ENCODE assay signal across 22 cellular contexts in genomic region chr6:69162811-69163210, GRCh38.
A peak's percentile ranks its signal among the peaks of the same experiment; 100 is the strongest.
DNase-seq lines count a peak whose midpoint lies in the region; ATAC-seq, FAIRE-seq and TF ChIP-seq lines count a peak whose summit lies in the region.
"Had no signal": no experiment of that assay in that cellular context is flagged by ENCODE, and none has a peak within 500 bp of the region (broad histone marks: within the 10 kb centered on the region; RNA-seq: fewer than 3 reads in every experiment).

No MANE protein-coding gene starts in this region.

- H3K56ac ChIP-seq in H1 (replicated peaks; ENCODE audit: insufficient read length, low read depth, low read length), result no peak overlapping the region

- no peak overlapping the region for H4K8ac ChIP-seq in H1 (ENCODE audit: extremely low read depth, insufficient read depth, low read length)

- peak; percentile 37 for ATAC-seq in Right ventricle myocardium inferior
- no peak for ATAC-seq in esophagus mucosa

- no peak overlapping the region for H2BK120ac ChIP-seq in H1 (replicated peaks; ENCODE audit: low read depth, low read length)

- H3K4ac ChIP-seq in H1 (replicated peaks; ENCODE audit: insufficient read length, low read depth, low read length), result no peak overlapping the region

- no peak for TF ChIP-seq POLR2A in H1 (IDR thresholded peaks at IDR 0.05; ENCODE audit: control extremely low read depth in 1 of 2, low read depth in 2 of 2, low read length in 2 of 2)

- H3K27ac ChIP-seq in left ventricle myocardium inferior (replicated peaks) (no peak overlapping the region), H1 (ENCODE audit: low read depth, low read length) (no peak overlapping the region)
- H3K27ac ChIP-seq: KMS-11, SJSA1 had no signal

- no peak overlapping the region for H2BK20ac ChIP-seq in H1 (ENCODE audit: low read length)

- H3K9me3 ChIP-seq in left ventricle myocardium inferior (replicated peaks) (peaks cover 8% of the 10 kb centered on the region), H1 (ENCODE audit: insufficient read depth in 2 of 2, low read depth in 1 of 2, low read length in 1 of 2) (no peaks in the 10 kb centered on the region)
- H3K9me3 ChIP-seq: SJSA1 had no signal

- no peak overlapping the region for H3K9ac ChIP-seq in H1 (replicated peaks in 1 of 4; ENCODE audit: extremely low read depth in 1 of 4, low read depth in 3 of 4, low read length in 3 of 4)
- H3K9ac ChIP-seq: KMS-11 had no signal

- no peaks in the 10 kb centered on the region for H3K23me2 ChIP-seq in H1 (ENCODE audit: low read depth, low read length)

- no peak overlapping the region for H4K91ac ChIP-seq in H1 (replicated peaks; ENCODE audit: insufficient read length, low read length)

- H3K4me2 ChIP-seq in H1 (ENCODE audit: insufficient read depth in 1 of 2, low read depth in 2 of 2, low read length in 2 of 2), result no peak overlapping the region

- 0 out of 2 replicates have a peak overlapping the region, but pooled peaks have one; percentile 55 for H2AFZ ChIP-seq in H1 (ENCODE audit: low read length)

- POLR2A ChIA-PET in H1 (lab: Charles Lee; ENCODE audit: partially characterized antibody), result no interaction called here

- no peak for TF ChIP-seq RAD21 in H1 (IDR thresholded peaks at IDR 0.05 in 1 of 2, conservative IDR thresholded peaks at IDR 0.05 in 1 of 2; ENCODE audit: low read depth in 2 of 2, low read length in 2 of 2)

- H3K36me3 ChIP-seq in left ventricle myocardium inferior, result no peaks in the 10 kb centered on the region
- no peaks in the 10 kb centered on the region for H3K36me3 ChIP-seq in H1 (ENCODE audit: control insufficient read depth in 2 of 4, insufficient read depth in 4 of 4, low read length in 3 of 4)
- H3K36me3 ChIP-seq: SJSA1 had no signal

- no peak overlapping the region for H2BK15ac ChIP-seq in H1 (ENCODE audit: low read length)

- H3K79me1 ChIP-seq in H1 (ENCODE audit: low read depth, low read length), result no peaks in the 10 kb centered on the region

- no peak overlapping the region for H3K14ac ChIP-seq in H1 (ENCODE audit: insufficient read length)

- H3K18ac ChIP-seq in H1 (ENCODE audit: extremely low read depth, low read length), result no peak overlapping the region; the same call in 1 of the 2 replicates

- H3K23ac ChIP-seq in H1 (ENCODE audit: insufficient read length), result no peak overlapping the region

- no peak overlapping the region for H4K5ac ChIP-seq in H1 (ENCODE audit: insufficient read length, low read depth, low read length)

- no peaks in the 10 kb centered on the region for H3K79me2 ChIP-seq in H1 (ENCODE audit: control insufficient read depth in 1 of 2, insufficient read depth in 2 of 2, low read length in 2 of 2)

- no peaks in the 10 kb centered on the region for H4K20me1 ChIP-seq in H1 (replicated peaks in 1 of 2; ENCODE audit: control insufficient read depth in 1 of 2, insufficient read depth in 2 of 2, low read length in 2 of 2)

- H3K4me3 ChIP-seq in left ventricle myocardium inferior (no peak overlapping the region), H1 (ENCODE audit: extremely low read depth in 1 of 4, insufficient read depth in 2 of 4, low read depth in 3 of 4, low read length in 4 of 4) (no peak overlapping the region), skeletal muscle cell (ENCODE audit: low read depth, low read length) (no peak overlapping the region)
- H3K4me3 ChIP-seq: SJSA1 had no signal

- TF ChIP-seq CTCF in left ventricle myocardium inferior (IDR thresholded peaks at IDR 0.05; ENCODE audit: borderline replicate concordance), result no peak
- TF ChIP-seq CTCF in H1 (IDR thresholded peaks at IDR 0.05; ENCODE audit: control extremely low read depth in 1 of 3, insufficient read depth in 1 of 3, low read depth in 1 of 3, low read length in 3 of 3), result no peak

- CTCF ChIA-PET in H1 (lab: Charles Lee; ENCODE audit: partially characterized antibody), result interaction anchor here (0.6 to 3.9 kb wide), 7 partner anchors 8 to 475 kb away, joined by 3 to 33 read pairs (median 4); no protein-coding TSS in a partner anchor

- H3K4me1 ChIP-seq in left ventricle myocardium inferior (peaks cover 12% of the 10 kb centered on the region), H1 (replicated peaks in 1 of 4; ENCODE audit: control insufficient read depth in 3 of 4, insufficient read depth in 4 of 4, low read length in 3 of 4) (peaks cover 0 to 6% (median 3%) of the 10 kb centered on the region in 4 experiments; a peak in 2 of 7 replicates)
- H3K4me1 ChIP-seq: SJSA1 had no signal

- TF ChIP-seq EP300 in H1 (IDR thresholded peaks at IDR 0.05; ENCODE audit: borderline replicate concordance in 1 of 2, low read depth in 2 of 2, low read length in 2 of 2), result no peak

- FAIRE-seq in H1 (lab: Jason Lieb, UNC), result no peak
- FAIRE-seq: GM12892 had no signal

- intact Hi-C loops in Right ventricle myocardium inferior (cut with DNase I), result no loop called here
- intact Hi-C loops in left ventricle myocardium inferior (cut with micrococcal nuclease), result no loop called here

- no peak overlapping the region for H2BK5ac ChIP-seq in H1 (ENCODE audit: low read depth, low read length)

- H2AK5ac ChIP-seq in H1 (ENCODE audit: low read depth, low read length), result no peak overlapping the region

- H3K27me3 ChIP-seq in left ventricle myocardium inferior (ENCODE audit: low read depth), result no peaks in the 10 kb centered on the region
- H3K27me3 ChIP-seq in H1 (replicated peaks in 1 of 4; ENCODE audit: control insufficient read depth in 3 of 4, extremely low read depth in 1 of 4, insufficient read depth in 3 of 4, low read length in 3 of 4), result no peaks in the 10 kb centered on the region
- H3K27me3 ChIP-seq: SJSA1 had no signal

- WGBS in H1 (ENCODE audit: extremely low coverage in 1 of 2, insufficient coverage in 1 of 2, insufficient read length in 1 of 2, insufficient replicate concordance in 2 of 2, low coverage in 1 of 2, low lambda C conversion rate in 2 of 2, missing lambda C conversion rate in 1 of 2), 2 experiments, result 77% methylated on average over 1 of the region's 1 CpG; no CpG with 5 or more reads in 1 of the 2 experiments

- no peak overlapping the region for H2BK12ac ChIP-seq in H1 (ENCODE audit: low read depth, low read length)

- DNase-seq in Right ventricle myocardium inferior (ENCODE audit: missing footprints) (no peak), left ventricle myocardium inferior (no peak), NCI-H446 treated with DMSO at 0.1 percent for 48 hours (lab: John Stamatoyannopoulos, UW) (peak; percentile 34), H1 (ENCODE audit: low read depth in 1 of 2, low spot score in 2 of 2) (no peak), skeletal muscle cell (ENCODE audit: low read depth) (peak; percentile 71), NCI-H524 (lab: John Stamatoyannopoulos, UW) (no peak), NOMO-1 treated with dmso at 0.1 percent for 144 hours (lab: John Stamatoyannopoulos, UW; ENCODE audit: unreplicated experiment) (no peak)
- DNase-seq: CD4-positive, alpha-beta T cell; DND-41; GDM1; GOT3; MM.1S; NCI-H1105 treated with DMSO at 0.1 percent for 48 hours; NCI-H187; NCI-H345; NCI-H748 treated with DMSO at 0.1 percent for 48 hours; RPMI8226; SW 1271 had no signal

TF ChIP-seq in H1, 55 proteins besides CTCF, POLR2A, EP300 and RAD21:
- no peak for TF ChIP-seq TAF7 (optimal IDR thresholded peaks at IDR 0.05; ENCODE audit: borderline replicate concordance, low read depth, low read length)
- TF ChIP-seq EGR1 (IDR thresholded peaks at IDR 0.05; ENCODE audit: borderline replicate concordance, low read depth, low read length), result no peak
- TF ChIP-seq ZNF274 (IDR thresholded peaks at IDR 0.05; ENCODE audit: borderline replicate concordance, extremely low read depth, low read length), result no peak
- no peak for TF ChIP-seq ATF3 (IDR thresholded peaks at IDR 0.05; ENCODE audit: insufficient read depth, low read depth, low read length)
- TF ChIP-seq NANOG (IDR thresholded peaks at IDR 0.05; ENCODE audit: insufficient read depth, low read depth, low read length, poor library complexity, severe bottlenecking), result no peak
- no peak for TF ChIP-seq EZH2 (IDR thresholded peaks at IDR 0.05; ENCODE audit: low read depth, low read length, severe bottlenecking)
- TF ChIP-seq RXRA (IDR thresholded peaks at IDR 0.05; ENCODE audit: insufficient read depth, low read depth, low read length), result no peak
- TF ChIP-seq CEBPB (IDR thresholded peaks at IDR 0.05; ENCODE audit: low read depth, low read length), result no peak
- no peak for TF ChIP-seq SP1 (IDR thresholded peaks at IDR 0.05; ENCODE audit: low read depth, low read length)
- no peak for TF ChIP-seq TAF1 (IDR thresholded peaks at IDR 0.05; ENCODE audit: low read depth, low read length)
- TF ChIP-seq CBX8 (IDR thresholded peaks at IDR 0.05; ENCODE audit: borderline replicate concordance, low read depth, low read length), result no peak
- no peak for TF ChIP-seq RFX5 (IDR thresholded peaks at IDR 0.05; ENCODE audit: borderline replicate concordance, low read depth, low read length)
- TF ChIP-seq SAP30 (IDR thresholded peaks at IDR 0.05; ENCODE audit: insufficient read depth, insufficient replicate concordance, low read length), result no peak
- TF ChIP-seq CHD2 (IDR thresholded peaks at IDR 0.05; ENCODE audit: low read length), result no peak
- no peak for TF ChIP-seq KDM1A (IDR thresholded peaks at IDR 0.05; ENCODE audit: borderline replicate concordance, low read length)
TF ChIP-seq in H1: peak in this region for 0.

Comparison
In these comparisons a context has a peak if more than half of its experiments do, and no peak if none do; other contexts are left out.
1. DNase-seq: peak in NCI-H446 treated with DMSO at 0.1 percent for 48 hours (single experiment) and skeletal muscle cell (single experiment); none in Right ventricle myocardium inferior (single experiment), left ventricle myocardium inferior (single experiment), H1 (0 of 2), NCI-H524 (0 of 2) and NOMO-1 treated with dmso at 0.1 percent for 144 hours (single experiment).